ENCODE assay signal across 15 cellular contexts in the genomic region with DNA sequence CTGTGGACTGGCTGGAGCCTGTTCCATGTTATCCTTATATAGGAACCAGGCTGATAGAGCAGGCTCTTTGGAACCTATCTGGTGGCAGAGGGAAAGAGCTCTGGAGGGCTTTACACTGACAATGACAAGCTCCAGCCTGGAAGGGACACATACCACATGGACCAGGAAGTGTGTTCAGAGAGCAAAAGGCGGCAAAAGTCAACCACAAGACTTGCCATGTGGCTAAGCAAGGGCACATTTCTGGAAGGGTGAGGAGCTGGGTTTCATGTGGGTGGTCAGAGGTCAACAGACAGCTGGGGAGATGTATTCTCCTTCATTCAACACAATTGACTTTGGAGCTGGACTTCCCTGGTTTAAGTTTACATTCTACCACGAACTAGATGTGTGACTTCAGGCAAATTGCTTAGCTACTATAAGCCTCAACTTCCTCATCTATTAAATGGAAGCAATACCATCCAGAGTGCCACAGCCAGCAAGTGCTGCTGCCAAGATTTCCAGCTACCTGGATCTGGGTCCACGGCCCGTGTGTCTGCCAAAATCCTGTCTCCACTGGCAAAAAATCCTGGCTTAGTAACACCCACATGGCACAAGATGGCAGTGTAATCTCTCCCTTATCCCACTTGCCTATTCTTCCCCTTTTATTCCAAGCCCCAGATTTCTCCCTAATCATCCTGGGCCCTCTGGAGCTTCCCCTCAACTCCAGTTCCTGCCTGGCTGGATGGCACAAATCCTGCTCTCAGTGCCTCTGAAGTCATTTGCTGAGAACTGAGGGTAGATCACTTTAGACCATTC.
DNase-seq lines count a peak whose midpoint lies in the region; ATAC-seq, FAIRE-seq and TF ChIP-seq lines count a peak whose summit lies in the region.
"Had no signal": no experiment of that assay in that cellular context is flagged by ENCODE, and none has a peak within 500 bp of the region (broad histone marks: within the 10 kb centered on the region; RNA-seq: fewer than 3 reads in every experiment).

No MANE protein-coding gene starts in this region.

- H3K14ac ChIP-seq in H9 (ENCODE audit: insufficient read depth, low read length) = no peak overlapping the region

- H3K9me3 Mint-ChIP-seq in H9 (no peaks in the 10 kb centered on the region), WTC11 (peaks cover 2% of the 10 kb centered on the region; the same call in 1 of the 2 replicates)
- H3K9me3 Mint-ChIP-seq in T-helper 2 cell treated with Interferon-gamma antibody and Interleukin-4, amounts not matched to agents 5 μg/mL and 100 μg/mL, for 36 hours = no peaks in the 10 kb centered on the region
- H3K9me3 Mint-ChIP-seq: activated T-helper 17 cell treated with anti-CD3 and anti-CD28 coated beads, Interleukin-2, amount 50 U/mL, for 72 hours; dendritic cell treated with granulocyte-macrophage colony-stimulating factor and Interleukin-4, amounts not matched to agents 40 ng/mL and 50 ng/mL, for 4 days had no signal

- H2BK12ac ChIP-seq in H9 (ENCODE audit: insufficient read length, low read depth, low read length) = no peak overlapping the region

- H3K27ac Mint-ChIP-seq in H9 = no peak overlapping the region; a peak in 1 of 7 replicates
- H3K27ac Mint-ChIP-seq in WTC11 = no peak overlapping the region
- no peak overlapping the region for H3K27ac Mint-ChIP-seq in T-helper 2 cell treated with Interferon-gamma antibody and Interleukin-4, amounts not matched to agents 5 μg/mL and 100 μg/mL, for 36 hours
- H3K27ac Mint-ChIP-seq: activated T-helper 17 cell treated with anti-CD3 and anti-CD28 coated beads, Interleukin-2, amount 50 U/mL, for 72 hours; dendritic cell treated with granulocyte-macrophage colony-stimulating factor and Interleukin-4, amounts not matched to agents 40 ng/mL and 50 ng/mL, for 4 days had no signal

- no peak overlapping the region for H4K5ac ChIP-seq in H9 (ENCODE audit: insufficient read length, low read depth, low read length)

- TF ChIP-seq CTCF in A549 (IDR thresholded peaks at IDR 0.05) = peak; percentile 50
- TF ChIP-seq CTCF in H9 (conservative IDR thresholded peaks at IDR 0.05) = peak; percentile 31; the same call in 1 of the 3 replicates
- TF ChIP-seq CTCF in WTC11 (IDR thresholded peaks at IDR 0.05) = no peak
- TF ChIP-seq CTCF in foreskin keratinocyte (conservative IDR thresholded peaks at IDR 0.05) = peak; percentile 50
- no peak for TF ChIP-seq CTCF in transverse colon (IDR thresholded peaks at IDR 0.05)

- no peaks in the 10 kb centered on the region for H3K79me2 ChIP-seq in H9 (ENCODE audit: insufficient read depth, low read length)

- no peaks in the 10 kb centered on the region for H3K36me3 ChIP-seq in transverse colon
- H3K36me3 ChIP-seq: pancreas, uterus had no signal

- H3K36me3 Mint-ChIP-seq in H9 (ENCODE audit: insufficient read depth in 1 of 3, low read depth in 3 of 3) (no peaks in the 10 kb centered on the region), WTC11 (no peaks in the 10 kb centered on the region)
- no peaks in the 10 kb centered on the region for H3K36me3 Mint-ChIP-seq in T-helper 2 cell treated with Interferon-gamma antibody and Interleukin-4, amounts not matched to agents 5 μg/mL and 100 μg/mL, for 36 hours (ENCODE audit: low read depth)

- no peak overlapping the region for H2BK15ac ChIP-seq in H9 (ENCODE audit: low read depth, low read length)

- no peak overlapping the region for H3K23ac ChIP-seq in H9 (ENCODE audit: insufficient read length, low read depth, low read length)

- no peak overlapping the region for H3K9ac ChIP-seq in H9 (ENCODE audit: extremely low read depth, insufficient read length, low read length)

- DNase-seq in A549 (ENCODE audit: low read depth in 1 of 2, low spot score in 1 of 2) (peak in 1 of 2 experiments; percentile 42), H9 (no peak), WTC11 (ENCODE audit: low spot score) (no peak), foreskin keratinocyte (no peak), transverse colon (no peak), amniotic stem cell (lab: John Stamatoyannopoulos, UW) (no peak)
- no peak for DNase-seq in T-helper 2 cell treated with Interferon-gamma antibody and Interleukin-4, amounts not matched to agents 5 μg/mL and 100 μg/mL, for 36 hours (ENCODE audit: low spot score)
- DNase-seq: activated CD4-positive, alpha-beta T cell treated with anti-CD3 and anti-CD28 coated beads for 4 hours; GF-D8; NCI-H524; pancreas; uterus had no signal

- no peaks in the 10 kb centered on the region for H3K23me2 ChIP-seq in H9 (ENCODE audit: insufficient read length, low read depth, low read length, poor library complexity, severe bottlenecking)

- no peak overlapping the region for H3K4ac ChIP-seq in H9 (ENCODE audit: low read depth, low read length)

- H4K91ac ChIP-seq in H9 (ENCODE audit: insufficient read length, low read depth, low read length) = no peak overlapping the region

- H3K9me3 ChIP-seq in A549 (no peaks in the 10 kb centered on the region), H9 (ENCODE audit: control insufficient read depth, low read depth, low read length) (no peaks in the 10 kb centered on the region), transverse colon (no peaks in the 10 kb centered on the region)
- H3K9me3 ChIP-seq: pancreas, uterus had no signal

- H3K4me3 Mint-ChIP-seq in H9 = no peak overlapping the region
- H3K4me3 Mint-ChIP-seq in WTC11 = no peak overlapping the region
- no peak overlapping the region for H3K4me3 Mint-ChIP-seq in T-helper 2 cell treated with Interferon-gamma antibody and Interleukin-4, amounts not matched to agents 5 μg/mL and 100 μg/mL, for 36 hours
- H3K4me3 Mint-ChIP-seq: activated T-helper 17 cell treated with anti-CD3 and anti-CD28 coated beads, Interleukin-2, amount 50 U/mL, for 72 hours; dendritic cell treated with granulocyte-macrophage colony-stimulating factor and Interleukin-4, amounts not matched to agents 40 ng/mL and 50 ng/mL, for 4 days had no signal

- H3K4me1 ChIP-seq in A549 = peaks cover 23% of the 10 kb centered on the region
- no peaks in the 10 kb centered on the region for H3K4me1 ChIP-seq in H9 (ENCODE audit: insufficient read depth, low read length)
- no peaks in the 10 kb centered on the region for H3K4me1 ChIP-seq in foreskin keratinocyte
- H3K4me1 ChIP-seq in transverse colon = no peaks in the 10 kb centered on the region
- H3K4me1 ChIP-seq: pancreas, uterus had no signal

- no peak overlapping the region for H2AFZ ChIP-seq in H9 (ENCODE audit: low read length)

- H3K4me2 ChIP-seq in A549 (peak overlapping the region; percentile 24; the same call in 2 of the 3 replicates), H9 (ENCODE audit: insufficient read depth, insufficient read length, low read length) (no peak overlapping the region)

- no peaks in the 10 kb centered on the region for H4K20me1 ChIP-seq in H9 (ENCODE audit: control insufficient read depth, insufficient read depth, insufficient read length)

- no peak overlapping the region for H3K56ac ChIP-seq in H9 (ENCODE audit: insufficient read length, low read depth, low read length)

- peak; percentile 69 to 76 for TF ChIP-seq RAD21 in A549 (conservative IDR thresholded peaks at IDR 0.05 in 1 of 2, IDR thresholded peaks at IDR 0.05 in 1 of 2)

- H3K4me1 Mint-ChIP-seq in H9 = peaks cover 0 to 3% of the 10 kb centered on the region in 2 experiments; a peak in 1 of 4 replicates
- no peaks in the 10 kb centered on the region for H3K4me1 Mint-ChIP-seq in WTC11
- no peaks in the 10 kb centered on the region for H3K4me1 Mint-ChIP-seq in T-helper 2 cell treated with Interferon-gamma antibody and Interleukin-4, amounts not matched to agents 5 μg/mL and 100 μg/mL, for 36 hours (ENCODE audit: low read depth)
- H3K4me1 Mint-ChIP-seq: activated T-helper 17 cell treated with anti-CD3 and anti-CD28 coated beads, Interleukin-2, amount 50 U/mL, for 72 hours had no signal

- H3K27me3 Mint-ChIP-seq in H9 (ENCODE audit: low read depth) (peaks cover 2% of the 10 kb centered on the region; the same call in 1 of the 2 replicates), WTC11 (ENCODE audit: low read depth) (no peaks in the 10 kb centered on the region; the same call in none of the 2 replicates)
- H3K27me3 Mint-ChIP-seq in T-helper 2 cell treated with Interferon-gamma antibody and Interleukin-4, amounts not matched to agents 5 μg/mL and 100 μg/mL, for 36 hours (ENCODE audit: low read depth) = no peaks in the 10 kb centered on the region

- in situ Hi-C loops in transverse colon (cut with MboI; ENCODE audit: low pct_ligation_motif_present in 1 of 4, low pct_unique_long_range_greater_than_20kb in 1 of 4, low sequenced_read_pairs in 3 of 4) = no loop called here

- H2AK5ac ChIP-seq in H9 (ENCODE audit: insufficient read length, low read length) = no peak overlapping the region

- no peak overlapping the region for H4K8ac ChIP-seq in H9 (replicated peaks; ENCODE audit: insufficient read length, low read depth, low read length)

- H3K4me3 ChIP-seq in A549 (no peak overlapping the region), transverse colon (no peak overlapping the region)
- H3K4me3 ChIP-seq: pancreas, uterus had no signal

- H3K27ac ChIP-seq in A549 = peak overlapping the region; percentile 52 to 66; a peak in 4 of 6 replicates
- no peak overlapping the region for H3K27ac ChIP-seq in H9 (ENCODE audit: insufficient read length, low read depth, low read length)
- H3K27ac ChIP-seq in foreskin keratinocyte = no peak overlapping the region
- H3K27ac ChIP-seq in transverse colon = no peak overlapping the region
- H3K27ac ChIP-seq: pancreas, uterus had no signal

- ATAC-seq in A549 = peak; percentile 50 to 68; a peak in 4 of 6 replicates
- peak; percentile 60 for ATAC-seq in WTC11
- no peak for ATAC-seq in foreskin keratinocyte
- no peak for ATAC-seq in GM21423 (IDR thresholded peaks at IDR 0.05; ENCODE audit: unreplicated experiment)
- ATAC-seq: activated T-helper 17 cell treated with anti-CD3 and anti-CD28 coated beads, Interleukin-2, amount 50 U/mL, for 72 hours; pancreas had no signal

- H3K27me3 ChIP-seq in H9 (ENCODE audit: insufficient read depth, low read length) (no peaks in the 10 kb centered on the region; the same call in 1 of the 2 replicates), foreskin keratinocyte (peaks cover 40% of the 10 kb centered on the region), transverse colon (no peaks in the 10 kb centered on the region)
- H3K27me3 ChIP-seq: pancreas, uterus had no signal

- TF ChIP-seq EP300 in A549 (IDR thresholded peaks at IDR 0.05) (no peak), transverse colon (IDR thresholded peaks at IDR 0.05; ENCODE audit: low read depth) (no peak)

- intact Hi-C loops in transverse colon (cut with DNase I; ENCODE audit: low total_unique reads) = no loop called here

- TF ChIP-seq POLR2A in A549 (IDR thresholded peaks at IDR 0.05; ENCODE audit: low read length) (no peak), transverse colon (IDR thresholded peaks at IDR 0.05) (no peak)

- H3K79me1 ChIP-seq in H9 (ENCODE audit: insufficient read depth, low read depth, low read length, poor library complexity, severe bottlenecking) = no peaks in the 10 kb centered on the region

- CTCF ChIA-PET in A549 (lab: Yijun Ruan, JAX) = interaction anchor here (0.7 to 17.4 kb wide), 19 partner anchors 9 to 801 kb away, joined by 3 to 222 read pairs (median 5); partner anchors contain the start of gene CYP26B1
- CTCF ChIA-PET in WTC11 (lab: Charles Lee) = interaction anchor here (0.7 to 2.6 kb wide), 8 partner anchors 16 to 372 kb away, joined by 3 to 14 read pairs (median 4); no protein-coding TSS in a partner anchor

- no peak for FAIRE-seq in A549 (lab: Jason Lieb, UNC)
- FAIRE-seq: pancreas had no signal

- no peak overlapping the region for H2BK20ac ChIP-seq in H9 (ENCODE audit: low read depth, low read length, poor library complexity, severe bottlenecking)

- H3T11ph ChIP-seq in H9 (ENCODE audit: low read length) = no peak overlapping the region

- H3K18ac ChIP-seq in H9 (ENCODE audit: insufficient read length, low read depth, low read length) = no peak overlapping the region

- H2BK5ac ChIP-seq in H9 (ENCODE audit: insufficient read length, low read length) = no peak overlapping the region

- POLR2A ChIA-PET in A549 (lab: Yijun Ruan, JAX) (no interaction called here), WTC11 (lab: Charles Lee) (no interaction called here)

- WGBS in A549 (ENCODE audit: missing lambda C conversion rate) = 62% methylated on average over 4 of the region's 4 CpGs
- no CpG with 5 or more reads among the region's 4 CpGs for WGBS in H9 (ENCODE audit: extremely low coverage, insufficient read length, low lambda C conversion rate)
- 66% methylated on average over 4 of the region's 4 CpGs; no CpG with 5 or more reads in 1 of the 2 donors for WGBS in transverse colon (ENCODE audit: low coverage in 1 of 2), 2 donors

- no peak overlapping the region for H2BK120ac ChIP-seq in H9 (ENCODE audit: low read depth, low read length, poor library complexity, severe bottlenecking)

Comparison
In these comparisons a context has a peak if more than half of its experiments do, and no peak if none do; other contexts are left out.
1. ATAC-seq: peak in A549 (2 of 2) and WTC11 (single experiment); none in foreskin keratinocyte (single experiment) and GM21423 (single experiment).
2. H3K27ac ChIP-seq: peak in A549 (2 of 2); none in H9 (single experiment), foreskin keratinocyte (single experiment) and transverse colon (0 of 4).
3. CTCF ChIP-seq: peak in A549 (single experiment), H9 (single experiment) and foreskin keratinocyte (single experiment); none in WTC11 (single experiment) and transverse colon (0 of 5).
4. Of the 8 proteins assayed by ChIP-seq in both WTC11 and A549: peak only in WTC11: none; only in A549: CTCF and MAX; in both: none; in neither: 6.